20 cellular contexts compared by ENCODE assay signal in the genomic region with DNA sequence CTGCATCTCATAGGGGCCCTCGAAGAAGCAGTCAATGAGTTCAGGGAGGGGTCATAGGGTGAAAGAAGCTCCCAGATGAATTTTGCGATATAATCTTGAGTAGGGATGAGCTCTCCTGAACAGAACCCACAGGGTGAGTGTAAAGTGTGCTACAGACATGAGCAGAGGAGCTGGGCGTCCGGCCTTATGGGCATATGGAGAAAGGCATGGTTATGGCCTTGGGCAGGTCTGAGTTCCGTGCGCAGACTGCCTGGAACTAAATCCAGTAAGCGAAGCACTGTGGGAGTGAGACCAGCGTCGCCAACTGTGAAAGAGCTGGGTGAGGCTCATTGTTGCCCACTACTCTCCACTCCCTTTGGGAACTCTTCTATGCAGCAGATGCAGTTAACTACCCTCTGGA. TPM values are rescaled to one million over a fixed set of nuclear protein-coding genes. Genes with fewer than 3 reads are reported as not detected.
DNase-seq lines count a peak whose midpoint lies in the region; ATAC-seq and TF ChIP-seq lines count a peak whose summit lies in the region.
"Had no signal": no experiment of that assay in that cellular context is flagged by ENCODE, and none has a peak within 500 bp of the region (broad histone marks: within the 10 kb centered on the region; RNA-seq: fewer than 3 reads in every experiment).

No MANE protein-coding gene starts in this region.

- no peak overlapping the region for H3K18ac ChIP-seq in H9 (ENCODE audit: insufficient read length, low read depth, low read length)

- WGBS in H9 (ENCODE audit: extremely low coverage, insufficient read length, low lambda C conversion rate) = no CpG with 5 or more reads among the region's 9 CpGs

- H3K4me2 ChIP-seq in H9 (ENCODE audit: insufficient read depth, insufficient read length, low read length) = no peak overlapping the region
- H3K4me2 ChIP-seq: BLaER1 had no signal

- H3K9ac ChIP-seq in H9 (ENCODE audit: extremely low read depth, insufficient read length, low read length) = no peak overlapping the region
- H3K9ac ChIP-seq: BLaER1 had no signal

- H3K9me3 ChIP-seq in H9 (ENCODE audit: control insufficient read depth, low read depth, low read length) = no peaks in the 10 kb centered on the region
- H3K9me3 ChIP-seq: BE2C had no signal

- no peaks in the 10 kb centered on the region for H4K20me1 ChIP-seq in H9 (ENCODE audit: control insufficient read depth, insufficient read depth, insufficient read length)

- H3K4ac ChIP-seq in H9 (ENCODE audit: low read depth, low read length) = no peak overlapping the region

- H2BK12ac ChIP-seq in H9 (ENCODE audit: insufficient read length, low read depth, low read length) = no peak overlapping the region

- DNase-seq in H9 (no peak), nephron progenitor cell (no peak), progenitor cell of endocrine pancreas (ENCODE audit: low spot score, unreplicated experiment) (no peak), superior temporal gyrus (ENCODE audit: extremely low spot score) (no peak)
- DNase-seq: 8988T; ACHN; BE2C; C1 segment of cervical spinal cord; Caco-2; Calu3; CD4-positive, alpha-beta T cell; CD8-positive, alpha-beta T cell; DMS79 treated with DMSO at 0.1 percent for 48 hours; GF-D8 had no signal

- H3K4me1 ChIP-seq in H9 (ENCODE audit: insufficient read depth, low read length) = no peaks in the 10 kb centered on the region
- H3K4me1 ChIP-seq: BE2C, BLaER1, Caco-2 had no signal

- no peaks in the 10 kb centered on the region; the same call in 1 of the 2 replicates for H3K79me2 ChIP-seq in H9 (ENCODE audit: insufficient read depth, low read length)

- TF ChIP-seq CTCF in H9 (conservative IDR thresholded peaks at IDR 0.05) (no peak), nephron progenitor cell (IDR thresholded peaks at IDR 0.05) (no peak), progenitor cell of endocrine pancreas (IDR thresholded peaks at IDR 0.05; ENCODE audit: unreplicated experiment) (no peak)

- no peaks in the 10 kb centered on the region; the same call in 1 of the 2 replicates for H3K27me3 ChIP-seq in H9 (ENCODE audit: insufficient read depth, low read length)
- H3K27me3 ChIP-seq: BE2C, BLaER1 had no signal

- no peak overlapping the region for H3K4me3 Mint-ChIP-seq in H9
- no peak overlapping the region for H3K4me3 Mint-ChIP-seq in dendritic cell treated with granulocyte-macrophage colony-stimulating factor and Interleukin-4, amounts not matched to agents 40 ng/mL and 50 ng/mL, for 4 days
- H3K4me3 Mint-ChIP-seq in nephron progenitor cell = no peak overlapping the region
- H3K4me3 Mint-ChIP-seq in progenitor cell of endocrine pancreas (ENCODE audit: low read depth) = no peak overlapping the region
- H3K4me3 Mint-ChIP-seq: CD4-positive, alpha-beta T cell; CD8-positive, alpha-beta T cell had no signal

- no peak overlapping the region for H2BK20ac ChIP-seq in H9 (ENCODE audit: low read depth, low read length, poor library complexity, severe bottlenecking)

- peaks cover 11% of the 10 kb centered on the region for H3K79me1 ChIP-seq in H9 (ENCODE audit: insufficient read depth, low read depth, low read length, poor library complexity, severe bottlenecking)

- no peak overlapping the region for H3K14ac ChIP-seq in H9 (ENCODE audit: insufficient read depth, low read length)

- no peak overlapping the region for H3K56ac ChIP-seq in H9 (ENCODE audit: insufficient read length, low read depth, low read length)

- no peak overlapping the region for H2BK5ac ChIP-seq in H9 (ENCODE audit: insufficient read length, low read length)

- no peak overlapping the region for H3K27ac ChIP-seq in H9 (ENCODE audit: insufficient read length, low read depth, low read length)
- H3K27ac ChIP-seq: BLaER1 had no signal

- peak overlapping the region; percentile 89; the same call in 1 of the 2 replicates for H2BK15ac ChIP-seq in H9 (ENCODE audit: low read depth, low read length)

- peak overlapping the region in 2 of 3 experiments; percentile 59 to 80; a peak in 2 of 7 replicates for H3K27ac Mint-ChIP-seq in H9
- H3K27ac Mint-ChIP-seq in dendritic cell treated with granulocyte-macrophage colony-stimulating factor and Interleukin-4, amounts not matched to agents 40 ng/mL and 50 ng/mL, for 4 days = peak overlapping the region; percentile 27
- H3K27ac Mint-ChIP-seq in nephron progenitor cell = peak overlapping the region; percentile 18
- H3K27ac Mint-ChIP-seq in progenitor cell of endocrine pancreas = peak overlapping the region; percentile 71
- H3K27ac Mint-ChIP-seq: CD8-positive, alpha-beta T cell had no signal

- peaks cover 0 to 10% of the 10 kb centered on the region in 2 experiments; a peak in 2 of 4 replicates for H3K4me1 Mint-ChIP-seq in H9
- H3K4me1 Mint-ChIP-seq in dendritic cell treated with granulocyte-macrophage colony-stimulating factor and Interleukin-4, amounts not matched to agents 40 ng/mL and 50 ng/mL, for 4 days (ENCODE audit: low read depth) = peaks cover 59% of the 10 kb centered on the region
- H3K4me1 Mint-ChIP-seq in nephron progenitor cell = no peaks in the 10 kb centered on the region
- H3K4me1 Mint-ChIP-seq in progenitor cell of endocrine pancreas (ENCODE audit: low read depth) = peaks cover 20% of the 10 kb centered on the region

- no peak overlapping the region for H2BK120ac ChIP-seq in H9 (ENCODE audit: low read depth, low read length, poor library complexity, severe bottlenecking)

- H3K9me3 Mint-ChIP-seq in H9 (peaks cover 15 to 16% of the 10 kb centered on the region in 2 experiments), nephron progenitor cell (peaks cover 25% of the 10 kb centered on the region), progenitor cell of endocrine pancreas (ENCODE audit: low read depth) (peaks cover 17% of the 10 kb centered on the region)
- H3K9me3 Mint-ChIP-seq in dendritic cell treated with granulocyte-macrophage colony-stimulating factor and Interleukin-4, amounts not matched to agents 40 ng/mL and 50 ng/mL, for 4 days = peaks cover 18% of the 10 kb centered on the region

- H3K36me3 Mint-ChIP-seq in H9 (ENCODE audit: insufficient read depth in 1 of 3, low read depth in 3 of 3) (peaks cover 18 to 32% (median 23%) of the 10 kb centered on the region in 3 experiments), nephron progenitor cell (ENCODE audit: low read depth) (peaks cover 78% of the 10 kb centered on the region), progenitor cell of endocrine pancreas (ENCODE audit: insufficient read depth) (peaks cover 31% of the 10 kb centered on the region)
- H3K36me3 Mint-ChIP-seq in dendritic cell treated with granulocyte-macrophage colony-stimulating factor and Interleukin-4, amounts not matched to agents 40 ng/mL and 50 ng/mL, for 4 days (ENCODE audit: low read depth) = peaks cover 58% of the 10 kb centered on the region

- H3T11ph ChIP-seq in H9 (ENCODE audit: low read length) = no peak overlapping the region

- H4K8ac ChIP-seq in H9 (replicated peaks; ENCODE audit: insufficient read length, low read depth, low read length) = no peak overlapping the region

- H3K27me3 Mint-ChIP-seq in H9 (ENCODE audit: low read depth) (no peaks in the 10 kb centered on the region), nephron progenitor cell (ENCODE audit: low read depth, poor library complexity) (no peaks in the 10 kb centered on the region), progenitor cell of endocrine pancreas (no peaks in the 10 kb centered on the region)
- H3K27me3 Mint-ChIP-seq in dendritic cell treated with granulocyte-macrophage colony-stimulating factor and Interleukin-4, amounts not matched to agents 40 ng/mL and 50 ng/mL, for 4 days = no peaks in the 10 kb centered on the region
- H3K27me3 Mint-ChIP-seq: CD4-positive, alpha-beta T cell had no signal

- no peak overlapping the region for H3K23ac ChIP-seq in H9 (ENCODE audit: insufficient read length, low read depth, low read length)

- no peak overlapping the region for H2AK5ac ChIP-seq in H9 (ENCODE audit: insufficient read length, low read length)

- intact Hi-C loops in dendritic cell treated with granulocyte-macrophage colony-stimulating factor and Interleukin-4, amounts not matched to agents 40 ng/mL and 50 ng/mL, for 4 days (cut with micrococcal nuclease) = no loop called here

- H2AFZ ChIP-seq in H9 (ENCODE audit: low read length) = no peak overlapping the region

- no peak overlapping the region for H4K5ac ChIP-seq in H9 (ENCODE audit: insufficient read length, low read depth, low read length)

- no peak overlapping the region for H4K91ac ChIP-seq in H9 (ENCODE audit: insufficient read length, low read depth, low read length)

- H3K23me2 ChIP-seq in H9 (ENCODE audit: insufficient read length, low read depth, low read length, poor library complexity, severe bottlenecking) = no peaks in the 10 kb centered on the region

- ATAC-seq in SK-N-SH treated with all-trans-retinoic acid at 6 μM for 48 hours (no peak), HG02678 (IDR thresholded peaks at IDR 0.05; ENCODE audit: unreplicated experiment) (no peak), GM21515 (IDR thresholded peaks at IDR 0.05; ENCODE audit: unreplicated experiment) (no peak)
- ATAC-seq: CD8-positive, alpha-beta T cell; GM12878 had no signal

TF ChIP-seq in SK-N-SH treated with all-trans-retinoic acid at 6 μM for 48 hours, 23 proteins besides CTCF, POLR2A, EP300 and RAD21:
- TF ChIP-seq ESRRG (CRISPR knock-in tag; IDR thresholded peaks at IDR 0.05) (no peak), ZNF565 (CRISPR knock-in tag; conservative IDR thresholded peaks at IDR 0.05; ENCODE audit: low read depth) (no peak), ISL1 (CRISPR knock-in tag; IDR thresholded peaks at IDR 0.05) (no peak), ZC3H10 (CRISPR knock-in tag; IDR thresholded peaks at IDR 0.05) (no peak), BACH2 (CRISPR knock-in tag; IDR thresholded peaks at IDR 0.05; ENCODE audit: borderline replicate concordance) (no peak), ZNF70 (CRISPR knock-in tag; IDR thresholded peaks at IDR 0.05) (no peak), OSR1 (CRISPR knock-in tag; IDR thresholded peaks at IDR 0.05) (no peak)

RNA-seq across cellular contexts. Expression of a gene that starts 28.7 kb away (rescaled TPM):
- total RNA-seq in H9 (2021) = 48.3 and 49.3 TPM in 2 replicates
- 37.2 and 41.1 TPM in 2 replicates for total RNA-seq in progenitor cell of endocrine pancreas

RNA-seq across cellular contexts. Expression of a gene that starts 28.9 kb away (rescaled TPM):
- total RNA-seq in H9 (2021) (13.8 and 14.2 TPM in 2 replicates), progenitor cell of endocrine pancreas (12.1 and 15.0 TPM in 2 replicates)

Comparison
In these comparisons a context has a peak if more than half of its experiments do, and no peak if none do; other contexts are left out.
1. H3K27ac Mint-ChIP-seq: peak in every context shown above with its lines; median percentile 71 in progenitor cell of endocrine pancreas; 70 in H9; 27 in dendritic cell treated with granulocyte-macrophage colony-stimulating factor and Interleukin-4, amounts not matched to agents 40 ng/mL and 50 ng/mL, for 4 days; 18 in nephron progenitor cell.